Comparison of ENCODE assay signal across 23 cellular contexts in the genomic region with DNA sequence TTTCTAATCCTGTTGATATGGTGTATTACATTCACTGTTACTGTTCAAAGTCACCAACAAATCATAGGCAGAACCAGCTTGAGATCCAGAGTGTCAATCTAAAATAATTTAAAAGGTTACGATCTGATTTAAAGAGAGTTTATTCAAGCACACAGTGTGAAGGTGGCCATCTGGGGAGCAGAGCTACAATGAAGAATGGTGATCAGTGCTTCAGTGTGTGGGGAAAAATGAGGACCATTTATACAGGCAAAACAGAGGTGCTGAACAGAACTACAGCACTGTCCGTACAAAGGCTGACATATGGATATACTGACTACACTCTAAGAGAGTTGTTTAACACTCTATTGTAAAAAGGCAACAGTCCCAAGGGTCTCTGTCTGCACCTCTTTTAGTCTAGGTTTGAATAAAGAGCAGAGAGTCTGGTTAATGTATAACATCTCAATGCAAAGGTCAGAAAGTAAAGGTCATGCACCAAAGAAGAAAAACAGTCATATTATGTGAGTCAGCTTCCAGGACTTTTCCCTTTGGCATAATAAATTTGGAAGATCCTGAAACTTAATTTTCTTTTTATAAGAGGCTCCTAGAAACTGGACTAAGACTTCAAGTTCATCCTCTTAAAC. TPM values are rescaled to one million over a fixed set of nuclear protein-coding genes. Genes with fewer than 3 reads are reported as not detected.
DNase-seq lines count a peak whose midpoint lies in the region; ATAC-seq and TF ChIP-seq lines count a peak whose summit lies in the region.
"Had no signal": no experiment of that assay in that cellular context is flagged by ENCODE, and none has a peak within 500 bp of the region (broad histone marks: within the 10 kb centered on the region; RNA-seq: fewer than 3 reads in every experiment).

No MANE protein-coding gene starts in this region.

- H3K27ac Mint-ChIP-seq in stimulated activated memory B cell treated with anti-CD40 and anti-IgM and Interleukin-4, amounts not matched to agents 10 μg/mL and 1 μg/mL and 100 μg/mL, for 72 hours = no peak overlapping the region
- H3K27ac Mint-ChIP-seq: activated naive CD4-positive, alpha-beta T cell treated with anti-CD3 and anti-CD28 coated beads, Interleukin-2, amount 50 U/mL, for 24 hours; B cell; endodermal cell; IgD-negative memory B cell had no signal

- CTCF ChIA-PET in OCI-LY7 (lab: Charles Lee; ENCODE audit: unreplicated experiment) = no interaction called here

- H3K9me2 ChIP-seq in OCI-LY7 (ENCODE audit: insufficient read depth, low read length) = no peaks in the 10 kb centered on the region

- H2AFZ ChIP-seq in OCI-LY7 (ENCODE audit: low read length) = no peak overlapping the region

- H3K9me3 ChIP-seq in WERI-Rb-1 (ENCODE audit: severe bottlenecking) (no peaks in the 10 kb centered on the region), OCI-LY7 (ENCODE audit: low read length) (no peaks in the 10 kb centered on the region)
- H3K9me3 ChIP-seq: tibial nerve had no signal

- H3K27me3 ChIP-seq in WERI-Rb-1 (ENCODE audit: insufficient read depth, low read depth, severe bottlenecking) = no peaks in the 10 kb centered on the region

- no peak overlapping the region for H3K4me2 ChIP-seq in OCI-LY7 (ENCODE audit: low read length)

- H3K36me3 ChIP-seq in WERI-Rb-1 (0 out of 2 replicates have a peak, but pooled peaks cover 4% of the 10 kb centered on the region), OCI-LY7 (ENCODE audit: insufficient read depth, low read length) (no peaks in the 10 kb centered on the region)

- H3K4me1 Mint-ChIP-seq in stimulated activated memory B cell treated with anti-CD40 and anti-IgM and Interleukin-4, amounts not matched to agents 10 μg/mL and 1 μg/mL and 100 μg/mL, for 72 hours = peaks cover 13% of the 10 kb centered on the region

- POLR2A ChIA-PET in OCI-LY7 (lab: Charles Lee) = no interaction called here

- no TSS peak for BruUV-seq in OCI-LY7 (replicated peaks; lab: Mats Ljungman, UMichigan)

- no peaks in the 10 kb centered on the region for H3K4me1 ChIP-seq in OCI-LY7 (ENCODE audit: insufficient read depth, low read length, poor library complexity, severe bottlenecking)

- H3K27ac ChIP-seq in WERI-Rb-1 (no peak overlapping the region), OCI-LY7 (ENCODE audit: low read depth, low read length, poor library complexity, severe bottlenecking) (no peak overlapping the region)
- H3K27ac ChIP-seq: SK-N-MC, tibial nerve had no signal

- DNase-seq in SK-MEL-5 (ENCODE audit: low read depth, low spot score) (peak; percentile 10), left colon (no peak), WERI-Rb-1 (no peak), NCI-H1436 (lab: John Stamatoyannopoulos, UW) (no peak), nucleus accumbens (lab: John Stamatoyannopoulos, UW) (no peak), OCI-LY7 (ENCODE audit: low spot score) (no peak)
- DNase-seq: activated CD8-positive, alpha-beta memory T cell treated with anti-CD3 and anti-CD28 coated beads for 24 hours; activated T-cell treated with anti-CD3 and anti-CD28 coated beads, Interleukin-2, amount 50 U/mL, for 48 hours; endodermal cell; NCI-H82; right cardiac atrium; stimulated activated naive CD4-positive, alpha-beta T cell treated with Interleukin-2 at 50 U/mL for 16 hours; T1000 had no signal

- H3K36me3 Mint-ChIP-seq in stimulated activated memory B cell treated with anti-CD40 and anti-IgM and Interleukin-4, amounts not matched to agents 10 μg/mL and 1 μg/mL and 100 μg/mL, for 72 hours = peaks cover 24% of the 10 kb centered on the region

- no peaks in the 10 kb centered on the region for H3K9me3 Mint-ChIP-seq in stimulated activated memory B cell treated with anti-CD40 and anti-IgM and Interleukin-4, amounts not matched to agents 10 μg/mL and 1 μg/mL and 100 μg/mL, for 72 hours
- H3K9me3 Mint-ChIP-seq: activated naive CD4-positive, alpha-beta T cell treated with anti-CD3 and anti-CD28 coated beads, Interleukin-2, amount 50 U/mL, for 24 hours; endodermal cell; IgD-negative memory B cell; neural crest cell had no signal

- ATAC-seq in GM18907 (IDR thresholded peaks at IDR 0.05; ENCODE audit: unreplicated experiment) (peak; percentile 40), left colon (peak; percentile 64)
- ATAC-seq in stimulated activated memory B cell treated with anti-CD40 and anti-IgM and Interleukin-4, amounts not matched to agents 10 μg/mL and 1 μg/mL and 100 μg/mL, for 72 hours = peak; percentile 61
- ATAC-seq: activated CD4-positive, CD25-positive, alpha-beta regulatory T cell treated with anti-CD3 and anti-CD28 coated beads, Interleukin-2, amount 50 U/mL, for 24 hours; Panc1; right cardiac atrium had no signal

- no peaks in the 10 kb centered on the region for H4K20me1 ChIP-seq in OCI-LY7 (ENCODE audit: insufficient read depth, low read length)

- in situ Hi-C loops in SK-MEL-5 (cut with HindIII; ENCODE audit: low pct_unique_long_range_greater_than_20kb, low sequenced_read_pairs) = no loop called here

- H3K4me3 ChIP-seq in WERI-Rb-1 (ENCODE audit: low read depth, low read length) (no peak overlapping the region), OCI-LY7 (ENCODE audit: low read depth, low read length, poor library complexity, severe bottlenecking) (no peak overlapping the region)
- H3K4me3 ChIP-seq: SK-N-MC, tibial nerve had no signal

- no peak overlapping the region for H3K4me3 Mint-ChIP-seq in stimulated activated memory B cell treated with anti-CD40 and anti-IgM and Interleukin-4, amounts not matched to agents 10 μg/mL and 1 μg/mL and 100 μg/mL, for 72 hours
- H3K4me3 Mint-ChIP-seq: activated naive CD4-positive, alpha-beta T cell treated with anti-CD3 and anti-CD28 coated beads, Interleukin-2, amount 50 U/mL, for 24 hours; B cell; endodermal cell; IgD-negative memory B cell; neural crest cell had no signal

- no peaks in the 10 kb centered on the region for H3K79me2 ChIP-seq in OCI-LY7 (ENCODE audit: insufficient read depth, low read depth, low read length)

- TF ChIP-seq CTCF in WERI-Rb-1 (IDR thresholded peaks at IDR 0.05; ENCODE audit: low read depth, low read length) = no peak
- TF ChIP-seq CTCF in OCI-LY7 (conservative IDR thresholded peaks at IDR 0.05; ENCODE audit: low read length) = no peak

- intact Hi-C loops in left colon (cut with DNase I, micrococcal nuclease) (no loop called here), OCI-LY7 (cut with micrococcal nuclease; ENCODE audit: unreplicated experiment) (no loop called here)

- H3K27me3 Mint-ChIP-seq in stimulated activated memory B cell treated with anti-CD40 and anti-IgM and Interleukin-4, amounts not matched to agents 10 μg/mL and 1 μg/mL and 100 μg/mL, for 72 hours = peaks cover 16% of the 10 kb centered on the region

RNA-seq across cellular contexts. Expression of a gene that starts 29.7 kb away (rescaled TPM):
- 92.8 and 97.1 TPM in 2 replicates for total RNA-seq in SK-MEL-5 (2014; rRNA removed; shearing (Covaris generic))
- 32.0 and 42.5 TPM in 2 replicates for polyA plus RNA-seq in SK-MEL-5 (2015; cell fraction: cytosol; rRNA removed)
- polyA plus RNA-seq in SK-MEL-5 (2015; cell fraction: nucleus; rRNA removed) = 47.7 and 92.4 TPM in 2 replicates
- 10 to 100 TPM; 30.7 to 37.7 TPM for total RNA-seq in left colon
- 4.0 and 5.5 TPM in 2 replicates for total RNA-seq in OCI-LY7 (2014; rRNA removed; shearing (Covaris generic))
- 5.3 and 6.1 TPM in 2 replicates for total RNA-seq in OCI-LY7 (2022)

Comparison
In these comparisons a context has a peak if more than half of its experiments do, and no peak if none do; other contexts are left out.
1. RNA of a gene that starts 29.7 kb away (total RNA-seq): 92.8 to 97.1 TPM in SK-MEL-5 and 30.7 to 37.7 TPM in left colon; 4.0 to 6.1 TPM in OCI-LY7; every median in the first group is over 4 times any median in the second.
2. Peak in every context shown above with its lines, with median percentiles within 50 percentile points of each other: ATAC-seq.